In the genomic region with DNA sequence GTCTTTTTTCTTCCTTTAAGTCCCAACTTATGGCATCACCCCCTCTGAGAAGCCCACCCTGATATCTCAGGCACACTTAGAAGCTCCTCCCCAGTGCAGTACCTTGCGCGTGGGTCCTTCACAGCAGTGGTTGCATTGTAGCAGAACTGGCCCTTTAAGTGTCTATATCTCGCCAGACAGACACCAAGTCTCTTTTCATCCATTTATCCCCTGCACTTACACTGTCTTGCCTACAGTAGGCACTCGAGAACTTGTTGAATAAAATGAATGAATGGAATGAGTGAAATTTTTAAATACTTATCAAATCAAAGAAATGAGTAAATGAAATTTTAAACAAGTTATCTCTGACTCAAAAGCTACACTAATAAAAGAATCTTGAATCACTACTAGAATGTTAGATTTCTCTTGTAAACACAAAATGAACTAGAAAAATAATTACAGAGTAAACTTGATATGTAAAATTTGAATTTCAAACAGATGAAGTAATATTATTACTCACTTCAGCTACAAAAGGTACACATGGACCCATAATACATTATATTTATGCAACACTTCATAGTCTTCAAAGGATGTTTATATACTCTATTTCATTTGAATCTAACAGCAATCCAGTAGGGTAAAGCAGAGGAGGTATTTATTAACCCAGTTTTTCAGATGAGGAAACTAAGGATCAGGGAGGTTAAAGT, we compare ENCODE assay signal across 9 cellular contexts. TPM values are rescaled to one million over a fixed set of nuclear protein-coding genes. Genes with fewer than 3 reads are reported as not detected.
DNase-seq lines count a peak whose midpoint lies in the region; ATAC-seq and TF ChIP-seq lines count a peak whose summit lies in the region.
"Had no signal": no experiment of that assay in that cellular context is flagged by ENCODE, and none has a peak within 500 bp of the region (broad histone marks: within the 10 kb centered on the region; RNA-seq: fewer than 3 reads in every experiment).

No MANE protein-coding gene starts in this region.

- no peaks in the 10 kb centered on the region for H3K9me3 ChIP-seq in Panc1 (ENCODE audit: control insufficient read depth, insufficient read depth, low read depth, low read length)
- no peaks in the 10 kb centered on the region for H3K9me3 ChIP-seq in Caco-2

- no peaks in the 10 kb centered on the region for H3K27me3 ChIP-seq in Panc1 (ENCODE audit: control insufficient read depth, insufficient read depth, low read length)
- no peaks in the 10 kb centered on the region for H3K27me3 ChIP-seq in Caco-2 (replicated peaks; ENCODE audit: control insufficient read depth, insufficient read depth, low read length)

- intact Hi-C loops in Panc1 (cut with micrococcal nuclease; ENCODE audit: unreplicated experiment) (no loop called here), Caco-2 (cut with micrococcal nuclease; ENCODE audit: unreplicated experiment) (no loop called here)

- peak; percentile 60; the same call in 1 of the 2 replicates for TF ChIP-seq CTCF in GM12875 (IDR thresholded peaks at IDR 0.05; ENCODE audit: borderline replicate concordance, insufficient read depth, low read depth, low read length)
- TF ChIP-seq CTCF in Panc1 (IDR thresholded peaks at IDR 0.05), result peak; percentile 70
- TF ChIP-seq CTCF in Caco-2 (IDR thresholded peaks at IDR 0.05; ENCODE audit: insufficient read depth in 1 of 2, low read depth in 1 of 2, low read length in 1 of 2, severe bottlenecking in 1 of 2, unreplicated experiment in 1 of 2), result no peak

- H3K4me1 ChIP-seq in Panc1 (ENCODE audit: control insufficient read depth, insufficient read depth, low read length) (no peaks in the 10 kb centered on the region), Caco-2 (no peaks in the 10 kb centered on the region)

- no peak overlapping the region for H3K4me3 Mint-ChIP-seq in Caco-2 (ENCODE audit: unreplicated experiment)
- H3K4me3 Mint-ChIP-seq: brain had no signal

- H3K36me3 ChIP-seq in Panc1 (ENCODE audit: control insufficient read depth, insufficient read depth, low read length) (no peaks in the 10 kb centered on the region), Caco-2 (ENCODE audit: control insufficient read depth, insufficient read depth, low read length) (no peaks in the 10 kb centered on the region)

- H3K36me3 Mint-ChIP-seq in Caco-2 (ENCODE audit: insufficient read depth, unreplicated experiment), result no peaks in the 10 kb centered on the region
- H3K36me3 Mint-ChIP-seq: brain had no signal

- no peaks in the 10 kb centered on the region for H3K4me1 Mint-ChIP-seq in Caco-2 (ENCODE audit: low read depth, unreplicated experiment)
- H3K4me1 Mint-ChIP-seq: brain had no signal

- CTCF ChIA-PET in Panc1 (lab: Charles Lee) (no interaction called here), Caco-2 (lab: Charles Lee) (no interaction called here)

- H3K4me3 ChIP-seq in GM12875 (ENCODE audit: low read depth, low read length) (no peak overlapping the region), Panc1 (ENCODE audit: low read depth in 2 of 2, low read length in 2 of 2) (no peak overlapping the region), Caco-2 (ENCODE audit: low read depth, low read length) (no peak overlapping the region)

- no TSS peak for BruUV-seq in Panc1 (replicated peaks; lab: Mats Ljungman, UMichigan)
- no TSS peak for BruUV-seq in Caco-2 (replicated peaks; lab: Mats Ljungman, UMichigan)

- H3K27ac ChIP-seq in Panc1 (ENCODE audit: low read length), result no peak overlapping the region

- H3K9me3 Mint-ChIP-seq in Caco-2 (ENCODE audit: unreplicated experiment), result no peaks in the 10 kb centered on the region

- 0 out of 2 replicates have a peak, but pooled peaks have one; percentile 62 for ATAC-seq in Panc1

- H3K27ac Mint-ChIP-seq in Caco-2 (ENCODE audit: unreplicated experiment), result no peak overlapping the region
- H3K27ac Mint-ChIP-seq: brain had no signal

- DNase-seq in A172 (ENCODE audit: low spot score) (peak; percentile 7), Panc1 (ENCODE audit: low read depth, low spot score) (peak; percentile 17), foreskin melanocyte (peak; percentile 37), Caco-2 (no peak), middle frontal gyrus (ENCODE audit: extremely low spot score, low spot score) (no peak), NK-92 (lab: John Stamatoyannopoulos, UW; ENCODE audit: unreplicated experiment) (no peak), GOT3 (lab: John Stamatoyannopoulos, UW) (no peak)

- no peaks in the 10 kb centered on the region for H3K27me3 Mint-ChIP-seq in Caco-2 (ENCODE audit: insufficient read depth, unreplicated experiment)

- in situ Hi-C loops in Panc1 (cut with HindIII; ENCODE audit: low pct_unique_long_range_greater_than_20kb, low sequenced_read_pairs), result no loop called here

- POLR2A ChIA-PET in Panc1 (lab: Charles Lee) (no interaction called here), Caco-2 (lab: Charles Lee) (no interaction called here)

RNA-seq across cellular contexts. Expression of a gene that starts 54.7 kb away (rescaled TPM):
- 23.9 and 36.4 TPM in 2 replicates for total RNA-seq in A172 (2014; rRNA removed; shearing (Covaris generic))
- 28.7 TPM for total RNA-seq in Panc1 (2021; ENCODE audit: unreplicated experiment)
- polyA plus RNA-seq in Panc1 (2012; ENCODE audit: insufficient read length), result 10.2 TPM
- total RNA-seq in Caco-2 (2022), result 19.2 and 21.0 TPM in 2 replicates

Comparison
In these comparisons a context has a peak if more than half of its experiments do, and no peak if none do; other contexts are left out.
1. DNase-seq: peak in A172 (single experiment), Panc1 (single experiment) and foreskin melanocyte (single experiment); none in Caco-2 (0 of 2), middle frontal gyrus (single experiment), NK-92 (single experiment) and GOT3 (single experiment).
2. CTCF ChIP-seq: peak in GM12875 (single experiment) and Panc1 (single experiment); none in Caco-2 (0 of 2).